Comparison of ENCODE assay signal across 1 cellular context in genomic region chr19:42284066-42284501, GRCh38.
TF ChIP-seq lines count a peak whose summit lies in the region.

No MANE protein-coding gene starts in this region.

TF ChIP-seq in K562, 482 proteins besides CTCF, POLR2A, EP300 and RAD21 (continued from another document):
- TF ChIP-seq TSHZ1 (CRISPR knock-in tag; IDR thresholded peaks at IDR 0.05) (no peak), ESRRB (CRISPR knock-in tag; IDR thresholded peaks at IDR 0.05; ENCODE audit: borderline replicate concordance) (no peak), GABPA (tag; conservative IDR thresholded peaks at IDR 0.05; ENCODE audit: low read depth) (peak; percentile 37; the same call in 1 of the 2 replicates), ZNF217 (CRISPR knock-in tag; IDR thresholded peaks at IDR 0.05) (no peak), GMEB1 (CRISPR knock-in tag; IDR thresholded peaks at IDR 0.05) (peak; percentile 55), C11orf30 (IDR thresholded peaks at IDR 0.05; ENCODE audit: low read depth) (no peak), PTBP1 (IDR thresholded peaks at IDR 0.05; ENCODE audit: low read depth, low read length) (no peak), YBX1 (IDR thresholded peaks at IDR 0.05) (no peak), MECOM (CRISPR knock-in tag; IDR thresholded peaks at IDR 0.05) (no peak), CREM (IDR thresholded peaks at IDR 0.05; ENCODE audit: low read depth) (peak; percentile 79), NR2C1 (IDR thresholded peaks at IDR 0.05) (no peak), NR2C1 (tag; IDR thresholded peaks at IDR 0.05) (no peak), RBM15 (IDR thresholded peaks at IDR 0.05; ENCODE audit: insufficient read depth, low read length) (no peak), FOXJ2 (tag; IDR thresholded peaks at IDR 0.05) (no peak), NFRKB (IDR thresholded peaks at IDR 0.05; ENCODE audit: low read depth) (no peak), PHF8 (IDR thresholded peaks at IDR 0.05; ENCODE audit: borderline replicate concordance, low read length) (peak; percentile 77; the same call in 1 of the 2 replicates), KLF10 (CRISPR knock-in tag; IDR thresholded peaks at IDR 0.05) (no peak), ZNF174 (CRISPR knock-in tag; IDR thresholded peaks at IDR 0.05) (no peak), E2F6 (IDR thresholded peaks at IDR 0.05; ENCODE audit: borderline replicate concordance in 1 of 2, extremely low read depth in 1 of 2, insufficient read depth in 1 of 2, insufficient read length in 1 of 2, low read depth in 1 of 2, low read length in 1 of 2, poor library complexity in 1 of 2, severe bottlenecking in 1 of 2) (peak in 1 of 2 experiments; percentile 49), CCNT2 (IDR thresholded peaks at IDR 0.05; ENCODE audit: borderline replicate concordance, extremely low read depth, insufficient read length, low read depth, low read length) (peak; percentile 81), ZBED1 (IDR thresholded peaks at IDR 0.05) (no peak), BDP1 (IDR thresholded peaks at IDR 0.05; ENCODE audit: insufficient read depth, insufficient read length) (no peak), KDM5B (IDR thresholded peaks at IDR 0.05; ENCODE audit: insufficient replicate concordance, low read depth, low read length) (peak; percentile 14), CLOCK (CRISPR knock-in tag; IDR thresholded peaks at IDR 0.05; ENCODE audit: borderline replicate concordance) (no peak), TOE1 (IDR thresholded peaks at IDR 0.05; ENCODE audit: borderline replicate concordance) (no peak), TOE1 (CRISPR knock-in tag; IDR thresholded peaks at IDR 0.05; ENCODE audit: borderline replicate concordance, low read depth) (no peak), SFPQ (IDR thresholded peaks at IDR 0.05; ENCODE audit: low read depth, low read length) (no peak), MEF2D (tag; conservative IDR thresholded peaks at IDR 0.05; ENCODE audit: low read depth) (no peak), IRF9 (tag; IDR thresholded peaks at IDR 0.05) (no peak), ZBTB12 (CRISPR knock-in tag; IDR thresholded peaks at IDR 0.05) (no peak), EZH2 (IDR thresholded peaks at IDR 0.05; ENCODE audit: borderline replicate concordance, low read depth, low read length) (no peak), CXXC5 (CRISPR knock-in tag; IDR thresholded peaks at IDR 0.05) (peak; percentile 79), CBFA2T3 (IDR thresholded peaks at IDR 0.05) (no peak), BCOR (IDR thresholded peaks at IDR 0.05) (no peak), SIN3B (IDR thresholded peaks at IDR 0.05; ENCODE audit: low read depth) (0 out of 2 replicates have a peak, but pooled peaks have one; percentile 30), PHF20 (IDR thresholded peaks at IDR 0.05; ENCODE audit: partially characterized antibody) (no peak), ZNF57 (CRISPR knock-in tag; IDR thresholded peaks at IDR 0.05) (no peak), RBFOX2 (IDR thresholded peaks at IDR 0.05; ENCODE audit: low read depth, low read length) (peak; percentile 80), ZNF395 (CRISPR knock-in tag; IDR thresholded peaks at IDR 0.05) (no peak), ZNF324 (CRISPR knock-in tag; IDR thresholded peaks at IDR 0.05) (no peak), EHMT2 (IDR thresholded peaks at IDR 0.05) (no peak)
